ENCODE assay signal across 11 cellular contexts in the genomic region with DNA sequence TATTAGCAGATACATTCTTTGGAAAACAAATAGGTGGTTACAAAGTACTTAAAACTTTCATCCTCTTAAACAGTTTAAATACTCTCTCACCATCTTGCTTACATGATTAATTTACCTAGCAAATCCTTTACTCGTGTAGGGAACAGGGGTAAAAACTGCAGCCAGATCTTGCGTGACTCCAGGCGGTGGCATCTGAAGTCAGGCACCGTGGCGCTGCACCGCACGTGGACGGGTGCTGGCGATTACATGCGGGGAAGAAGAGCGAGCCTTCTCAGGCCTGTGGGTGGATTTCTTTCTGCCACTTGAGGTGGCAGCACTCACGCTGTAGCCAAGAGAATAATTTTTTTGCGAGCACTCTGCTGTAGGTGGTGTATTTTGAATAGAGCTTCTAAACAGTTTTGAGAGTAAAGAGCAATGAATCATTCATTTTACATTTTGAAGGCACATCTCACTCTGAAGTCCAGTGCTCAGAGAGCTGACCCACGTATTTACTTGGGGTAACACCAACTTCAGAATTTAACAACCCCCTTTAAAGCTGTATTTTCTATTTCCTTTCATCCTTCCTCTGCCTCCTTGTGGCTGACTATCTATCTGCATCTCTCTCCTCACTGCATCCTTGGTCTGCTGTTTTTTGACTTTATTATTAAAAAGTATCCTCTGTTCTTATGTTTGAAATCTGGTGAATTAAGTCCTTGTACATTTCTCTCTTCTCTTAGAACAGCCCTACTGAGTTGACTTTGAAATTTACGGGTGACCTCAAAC.
A peak's percentile ranks its signal among the peaks of the same experiment; 100 is the strongest.
DNase-seq lines count a peak whose midpoint lies in the region; ATAC-seq, FAIRE-seq and TF ChIP-seq lines count a peak whose summit lies in the region.
"Had no signal": no experiment of that assay in that cellular context is flagged by ENCODE, and none has a peak within 500 bp of the region (broad histone marks: within the 10 kb centered on the region; RNA-seq: fewer than 3 reads in every experiment).

No MANE protein-coding gene starts in this region.

- TF ChIP-seq CTCF in heart left ventricle (IDR thresholded peaks at IDR 0.05) (peak in 9 of 12 donors; percentile 16 to 54 (median 30)), WI38 (IDR thresholded peaks at IDR 0.05; ENCODE audit: low read depth, low read length) (0 out of 2 replicates have a peak, but pooled peaks have one; percentile 23), kidney epithelial cell (IDR thresholded peaks at IDR 0.05; ENCODE audit: insufficient read depth, low read length, poor library complexity, severe bottlenecking) (peak; percentile 62)

- peak overlapping the region in 6 of 12 donors; percentile 6 to 25 (median 14) for H3K27ac ChIP-seq in heart left ventricle

- intact Hi-C loops in heart left ventricle (cut with DNase I) (loop anchor here (1.0 to 10.0 kb wide), 16 partner anchors 69 to 529 kb away; partner anchors contain the start of gene EPAS1 (in 1 of the 10)), Right ventricle myocardium inferior (cut with DNase I) (loop anchor here (1.0 to 2.0 kb wide), 3 partner anchors 67 to 303 kb away; no protein-coding TSS in a partner anchor)

- no peak for TF ChIP-seq POLR2A in heart left ventricle (IDR thresholded peaks at IDR 0.05)

- WGBS in heart left ventricle, 4 donors, result 77 to 85% (median 82%) methylated on average over 15 of the region's 15 CpGs

- no peak for ATAC-seq in heart left ventricle
- ATAC-seq in Right ventricle myocardium inferior, result no peak
- no peak for ATAC-seq in GM18519 (IDR thresholded peaks at IDR 0.05; ENCODE audit: low FRiP score, unreplicated experiment)
- ATAC-seq: T-cell had no signal

- no peak for FAIRE-seq in urothelium cell line (lab: Jason Lieb, UNC)

- H3K9me3 ChIP-seq in heart left ventricle, result no peaks in the 10 kb centered on the region

- no peak overlapping the region for H3K4me3 ChIP-seq in heart left ventricle
- H3K4me3 ChIP-seq in WI38 (ENCODE audit: low read depth, low read length), result no peak overlapping the region
- H3K4me3 ChIP-seq in kidney epithelial cell (ENCODE audit: low read depth, low read length), result no peak overlapping the region

- H3K36me3 ChIP-seq in heart left ventricle (peaks cover 4 to 95% (median 80%) of the 10 kb centered on the region in 9 donors), kidney epithelial cell (ENCODE audit: control insufficient read depth, insufficient read depth, low read length) (no peaks in the 10 kb centered on the region)

- H3K27me3 ChIP-seq in heart left ventricle (no peaks in the 10 kb centered on the region), kidney epithelial cell (ENCODE audit: control insufficient read depth, insufficient read depth, low read length) (no peaks in the 10 kb centered on the region)

- DNase-seq in heart left ventricle (no peak), Right ventricle myocardium inferior (ENCODE audit: missing footprints) (no peak), kidney epithelial cell (ENCODE audit: low read depth) (no peak), urothelium cell line (ENCODE audit: low spot score) (peak; percentile 37), cerebellar cortex (ENCODE audit: low spot score) (no peak), NCI-H1436 treated with DMSO at 0.1 percent for 48 hours (lab: John Stamatoyannopoulos, UW) (no peak)
- DNase-seq: CD4-positive, CD25-positive, alpha-beta regulatory T cell; stimulated activated CD4-positive, alpha-beta T cell treated with anti-CD3 and anti-CD28 coated beads, Interleukin-15, amount 100 ng/mL, for 24 hours; T-cell had no signal

- H3K4me1 ChIP-seq in heart left ventricle, result peaks cover 0 to 55% (median 18%) of the 10 kb centered on the region in 12 donors
